In genomic region chr10:126398924-126399323, GRCh38 we compare ENCODE assay signal across 21 cellular contexts. TPM values are rescaled to one million over a fixed set of nuclear protein-coding genes. Genes with fewer than 3 reads are reported as not detected.
"Had no signal": no experiment of that assay in that cellular context is flagged by ENCODE, and none has a peak within 500 bp of the region (broad histone marks: within the 10 kb centered on the region; RNA-seq: fewer than 3 reads in every experiment).

No MANE protein-coding gene starts in this region.

- H3K27me3 Mint-ChIP-seq: activated naive CD8-positive, alpha-beta T cell treated with anti-CD3 and anti-CD28 coated beads for 36 hours; brain had no signal

- H3K9me3 ChIP-seq: ovary, psoas muscle, right atrium auricular region, upper lobe of right lung had no signal

- DNase-seq: activated CD4-positive, alpha-beta T cell treated with anti-CD3 and anti-CD28 coated beads for 1 hour; activated CD4-positive, alpha-beta T cell treated with anti-CD3 and anti-CD28 coated beads, Interleukin-2, amount 50 U/mL, for 1 hour; activated naive CD4-positive, alpha-beta T cell; activated naive CD8-positive, alpha-beta T cell treated with anti-CD3 and anti-CD28 coated beads for 36 hours; activated T-cell treated with anti-CD3 and anti-CD28 coated beads, Interleukin-2, amount 50 U/mL, for 1 hour; amniotic stem cell; foreskin keratinocyte; left colon; mesendoderm; naive thymus-derived CD4-positive, alpha-beta T cell; ovary; psoas muscle; stimulated activated CD4-positive, alpha-beta T cell treated with anti-CD3 and anti-CD28 coated beads, Interleukin-4, amount 100 ng/mL, for 24 hours; stimulated activated naive CD8-positive, alpha-beta T cell treated with anti-CD3 and anti-CD28 coated beads, Interleukin-15, Interleukin-2, amounts not matched to agents 100 U/mL and 50 U/mL, for 24 hours; upper lobe of right lung had no signal

- H3K36me3 ChIP-seq: neural progenitor cell, ovary, right atrium auricular region, upper lobe of right lung had no signal

- H3K4me1 Mint-ChIP-seq: activated naive CD8-positive, alpha-beta T cell treated with anti-CD3 and anti-CD28 coated beads for 36 hours; naive thymus-derived CD4-positive, alpha-beta T cell had no signal

- H3K9me3 Mint-ChIP-seq: activated T-helper 2 cell treated with anti-CD3 and anti-CD28 coated beads, Interferon-gamma antibody, Interleukin-2, Interleukin-4, amounts not matched to agents 10 μg/mL and 5 μg/mL and 100 μg/mL, durations not matched to agents 14 hours and 24 hours and 36 hours; neural progenitor cell; T-helper 2 cell treated with Interferon-gamma antibody and Interleukin-4, amounts not matched to agents 5 μg/mL and 100 μg/mL, for 36 hours had no signal

- H3K36me3 Mint-ChIP-seq: activated naive CD8-positive, alpha-beta T cell treated with anti-CD3 and anti-CD28 coated beads for 36 hours; brain; naive thymus-derived CD4-positive, alpha-beta T cell; neural progenitor cell had no signal

- H3K4me3 ChIP-seq: neural progenitor cell, ovary, psoas muscle, right atrium auricular region, upper lobe of right lung had no signal

- H2AFZ ChIP-seq: neural progenitor cell had no signal

- H3K9ac ChIP-seq: neural progenitor cell had no signal

- H3K4me3 Mint-ChIP-seq: activated naive CD8-positive, alpha-beta T cell treated with anti-CD3 and anti-CD28 coated beads for 36 hours; naive thymus-derived CD4-positive, alpha-beta T cell; neural progenitor cell; T-helper 2 cell treated with Interferon-gamma antibody and Interleukin-4, amounts not matched to agents 5 μg/mL and 100 μg/mL, for 36 hours had no signal

- H3K27ac Mint-ChIP-seq: activated naive CD8-positive, alpha-beta T cell treated with anti-CD3 and anti-CD28 coated beads for 36 hours; activated T-helper 2 cell treated with anti-CD3 and anti-CD28 coated beads, Interferon-gamma antibody, Interleukin-2, Interleukin-4, amounts not matched to agents 10 μg/mL and 5 μg/mL and 100 μg/mL, durations not matched to agents 14 hours and 24 hours and 36 hours; naive thymus-derived CD4-positive, alpha-beta T cell; neural progenitor cell; T-helper 2 cell treated with Interferon-gamma antibody and Interleukin-4, amounts not matched to agents 5 μg/mL and 100 μg/mL, for 36 hours had no signal

- H3K4me1 ChIP-seq: foreskin keratinocyte, psoas muscle, right atrium auricular region, upper lobe of right lung had no signal

- H3K27ac ChIP-seq: epithelial cell of prostate, foreskin keratinocyte, neural progenitor cell, ovary, psoas muscle, right atrium auricular region, upper lobe of right lung had no signal

- H3K27me3 ChIP-seq: neural progenitor cell, ovary, right atrium auricular region, upper lobe of right lung had no signal

RNA-seq across cellular contexts. Expression of gene ADAM12, which starts 10.6 kb away (rescaled TPM):
- polyA plus RNA-seq: naive thymus-derived CD4-positive, alpha-beta T cell had no signal
